In the genomic region with DNA sequence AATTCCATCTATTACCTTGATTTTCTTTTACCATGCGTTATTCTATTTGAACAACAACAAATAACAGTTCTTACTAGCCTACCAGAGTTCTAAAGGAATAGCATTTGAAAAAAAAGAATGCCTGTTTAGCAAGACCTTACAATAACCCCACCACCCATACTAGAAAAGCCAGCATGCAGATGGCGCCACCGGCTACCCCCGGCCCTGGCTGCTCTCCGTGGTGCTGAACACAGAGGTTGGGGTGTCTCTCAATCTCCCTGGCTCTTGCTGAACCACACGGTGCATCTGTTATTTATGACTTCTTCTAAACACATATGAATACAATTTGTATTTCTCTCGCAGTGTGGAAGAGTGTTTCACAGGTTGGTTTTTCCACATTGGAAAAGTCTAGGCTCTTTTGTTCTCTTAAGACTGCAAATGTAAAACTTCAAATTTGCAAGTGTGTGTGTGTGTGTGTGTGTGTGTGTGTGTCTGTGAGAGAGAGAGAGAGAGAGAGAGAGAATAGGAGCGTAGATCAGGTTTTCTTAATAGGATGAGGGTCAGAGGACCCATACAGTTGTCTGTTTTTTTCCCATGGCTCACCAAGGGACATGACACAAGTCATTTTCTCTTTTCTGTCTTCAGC, we compare ENCODE assay signal across 2 cellular contexts.
TF ChIP-seq lines count a peak whose summit lies in the region.

No MANE protein-coding gene starts in this region.

TF ChIP-seq in Ishikawa, 13 proteins besides CTCF, POLR2A, EP300 and RAD21 (continued from another document):
- TF ChIP-seq YY1 (IDR thresholded peaks at IDR 0.05; ENCODE audit: low read depth) = no peak
- no peak for TF ChIP-seq TCF12 (IDR thresholded peaks at IDR 0.05; ENCODE audit: low read depth)

TF ChIP-seq in WTC11, 78 proteins besides CTCF, POLR2A, EP300 and RAD21 (continued from another document and continues in another):
- TF ChIP-seq, protein P1, sequence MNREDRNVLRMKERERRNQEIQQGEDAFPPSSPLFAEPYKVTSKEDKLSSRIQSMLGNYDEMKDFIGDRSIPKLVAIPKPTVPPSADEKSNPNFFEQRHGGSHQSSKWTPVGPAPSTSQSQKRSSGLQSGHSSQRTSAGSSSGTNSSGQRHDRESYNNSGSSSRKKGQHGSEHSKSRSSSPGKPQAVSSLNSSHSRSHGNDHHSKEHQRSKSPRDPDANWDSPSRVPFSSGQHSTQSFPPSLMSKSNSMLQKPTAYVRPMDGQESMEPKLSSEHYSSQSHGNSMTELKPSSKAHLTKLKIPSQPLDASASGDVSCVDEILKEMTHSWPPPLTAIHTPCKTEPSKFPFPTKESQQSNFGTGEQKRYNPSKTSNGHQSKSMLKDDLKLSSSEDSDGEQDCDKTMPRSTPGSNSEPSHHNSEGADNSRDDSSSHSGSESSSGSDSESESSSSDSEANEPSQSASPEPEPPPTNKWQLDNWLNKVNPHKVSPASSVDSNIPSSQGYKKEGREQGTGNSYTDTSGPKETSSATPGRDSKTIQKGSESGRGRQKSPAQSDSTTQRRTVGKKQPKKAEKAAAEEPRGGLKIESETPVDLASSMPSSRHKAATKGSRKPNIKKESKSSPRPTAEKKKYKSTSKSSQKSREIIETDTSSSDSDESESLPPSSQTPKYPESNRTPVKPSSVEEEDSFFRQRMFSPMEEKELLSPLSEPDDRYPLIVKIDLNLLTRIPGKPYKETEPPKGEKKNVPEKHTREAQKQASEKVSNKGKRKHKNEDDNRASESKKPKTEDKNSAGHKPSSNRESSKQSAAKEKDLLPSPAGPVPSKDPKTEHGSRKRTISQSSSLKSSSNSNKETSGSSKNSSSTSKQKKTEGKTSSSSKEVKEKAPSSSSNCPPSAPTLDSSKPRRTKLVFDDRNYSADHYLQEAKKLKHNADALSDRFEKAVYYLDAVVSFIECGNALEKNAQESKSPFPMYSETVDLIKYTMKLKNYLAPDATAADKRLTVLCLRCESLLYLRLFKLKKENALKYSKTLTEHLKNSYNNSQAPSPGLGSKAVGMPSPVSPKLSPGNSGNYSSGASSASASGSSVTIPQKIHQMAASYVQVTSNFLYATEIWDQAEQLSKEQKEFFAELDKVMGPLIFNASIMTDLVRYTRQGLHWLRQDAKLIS (CRISPR knock-in tag; IDR thresholded peaks at IDR 0.05; ENCODE audit: borderline replicate concordance) = no peak
- TF ChIP-seq, protein P2, sequence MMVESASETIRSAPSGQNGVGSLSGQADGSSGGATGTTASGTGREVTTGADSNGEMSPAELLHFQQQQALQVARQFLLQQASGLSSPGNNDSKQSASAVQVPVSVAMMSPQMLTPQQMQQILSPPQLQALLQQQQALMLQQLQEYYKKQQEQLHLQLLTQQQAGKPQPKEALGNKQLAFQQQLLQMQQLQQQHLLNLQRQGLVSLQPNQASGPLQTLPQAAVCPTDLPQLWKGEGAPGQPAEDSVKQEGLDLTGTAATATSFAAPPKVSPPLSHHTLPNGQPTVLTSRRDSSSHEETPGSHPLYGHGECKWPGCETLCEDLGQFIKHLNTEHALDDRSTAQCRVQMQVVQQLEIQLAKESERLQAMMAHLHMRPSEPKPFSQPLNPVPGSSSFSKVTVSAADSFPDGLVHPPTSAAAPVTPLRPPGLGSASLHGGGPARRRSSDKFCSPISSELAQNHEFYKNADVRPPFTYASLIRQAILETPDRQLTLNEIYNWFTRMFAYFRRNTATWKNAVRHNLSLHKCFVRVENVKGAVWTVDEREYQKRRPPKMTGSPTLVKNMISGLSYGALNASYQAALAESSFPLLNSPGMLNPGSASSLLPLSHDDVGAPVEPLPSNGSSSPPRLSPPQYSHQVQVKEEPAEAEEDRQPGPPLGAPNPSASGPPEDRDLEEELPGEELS (CRISPR knock-in tag; IDR thresholded peaks at IDR 0.05) = peak; percentile 65; the same call in 1 of the 2 replicates
- TF ChIP-seq NFYB (CRISPR knock-in tag; conservative IDR thresholded peaks at IDR 0.05; ENCODE audit: low read depth) = no peak
- TF ChIP-seq IRF1 (CRISPR knock-in tag; IDR thresholded peaks at IDR 0.05) = no peak
- TF ChIP-seq CREM (CRISPR knock-in tag; IDR thresholded peaks at IDR 0.05) = peak; percentile 27; the same call in 1 of the 2 replicates
- TF ChIP-seq TEAD4 (CRISPR knock-in tag; IDR thresholded peaks at IDR 0.05) = peak; percentile 69; the same call in 1 of the 2 replicates
- TF ChIP-seq ATF1 (CRISPR knock-in tag; IDR thresholded peaks at IDR 0.05) = no peak
- peak; percentile 85 for TF ChIP-seq ARID4B (CRISPR knock-in tag; IDR thresholded peaks at IDR 0.05; ENCODE audit: borderline replicate concordance)
- TF ChIP-seq KAT7 (CRISPR knock-in tag; IDR thresholded peaks at IDR 0.05; ENCODE audit: borderline replicate concordance) = no peak
- 0 out of 2 replicates have a peak, but pooled peaks have one; percentile 67 for TF ChIP-seq ZNF232 (CRISPR knock-in tag; IDR thresholded peaks at IDR 0.05)
- 0 out of 2 replicates have a peak, but pooled peaks have one; percentile 2 for TF ChIP-seq MXD4 (CRISPR knock-in tag; IDR thresholded peaks at IDR 0.05; ENCODE audit: borderline replicate concordance)
- TF ChIP-seq OVOL2 (CRISPR knock-in tag; IDR thresholded peaks at IDR 0.05; ENCODE audit: borderline replicate concordance) = no peak
- TF ChIP-seq NR3C1 (CRISPR knock-in tag; conservative IDR thresholded peaks at IDR 0.05; ENCODE audit: low read depth) = no peak
- no peak for TF ChIP-seq GABPB1 (CRISPR knock-in tag; IDR thresholded peaks at IDR 0.05)
- TF ChIP-seq EMX1 (CRISPR knock-in tag; IDR thresholded peaks at IDR 0.05) = no peak
- 0 out of 2 replicates have a peak, but pooled peaks have one; percentile 38 for TF ChIP-seq USF1 (CRISPR knock-in tag; IDR thresholded peaks at IDR 0.05)
- no peak for TF ChIP-seq ZNF532 (CRISPR knock-in tag; IDR thresholded peaks at IDR 0.05; ENCODE audit: borderline replicate concordance)
- 0 out of 2 replicates have a peak, but pooled peaks have one; percentile 11 for TF ChIP-seq ZNF317 (CRISPR knock-in tag; IDR thresholded peaks at IDR 0.05; ENCODE audit: borderline replicate concordance, low read depth)
- peak; percentile 90 for TF ChIP-seq TEAD1 (CRISPR knock-in tag; IDR thresholded peaks at IDR 0.05)
- TF ChIP-seq ZNF396 (CRISPR knock-in tag; IDR thresholded peaks at IDR 0.05; ENCODE audit: borderline replicate concordance) = no peak
- TF ChIP-seq E2F4 (CRISPR knock-in tag; IDR thresholded peaks at IDR 0.05; ENCODE audit: borderline replicate concordance, low read depth) = no peak
- 0 out of 2 replicates have a peak, but pooled peaks have one; percentile 33 for TF ChIP-seq ZSCAN18 (CRISPR knock-in tag; IDR thresholded peaks at IDR 0.05)
- no peak for TF ChIP-seq CBFB (CRISPR knock-in tag; IDR thresholded peaks at IDR 0.05; ENCODE audit: low read depth)
- no peak for TF ChIP-seq ZNF423 (CRISPR knock-in tag; IDR thresholded peaks at IDR 0.05)
- TF ChIP-seq HMGA2 (CRISPR knock-in tag; IDR thresholded peaks at IDR 0.05) = no peak
- TF ChIP-seq ZNF671 (CRISPR knock-in tag; IDR thresholded peaks at IDR 0.05) = no peak
- peak; percentile 67; the same call in 1 of the 2 replicates for TF ChIP-seq ZNF219 (CRISPR knock-in tag; IDR thresholded peaks at IDR 0.05; ENCODE audit: borderline replicate concordance)
- TF ChIP-seq JUN (CRISPR knock-in tag; IDR thresholded peaks at IDR 0.05) = peak; percentile 84
- no peak for TF ChIP-seq FOXP1 (CRISPR knock-in tag; IDR thresholded peaks at IDR 0.05; ENCODE audit: borderline replicate concordance)
- TF ChIP-seq ZNF512 (CRISPR knock-in tag; IDR thresholded peaks at IDR 0.05; ENCODE audit: borderline replicate concordance) = no peak
